In the genomic region with DNA sequence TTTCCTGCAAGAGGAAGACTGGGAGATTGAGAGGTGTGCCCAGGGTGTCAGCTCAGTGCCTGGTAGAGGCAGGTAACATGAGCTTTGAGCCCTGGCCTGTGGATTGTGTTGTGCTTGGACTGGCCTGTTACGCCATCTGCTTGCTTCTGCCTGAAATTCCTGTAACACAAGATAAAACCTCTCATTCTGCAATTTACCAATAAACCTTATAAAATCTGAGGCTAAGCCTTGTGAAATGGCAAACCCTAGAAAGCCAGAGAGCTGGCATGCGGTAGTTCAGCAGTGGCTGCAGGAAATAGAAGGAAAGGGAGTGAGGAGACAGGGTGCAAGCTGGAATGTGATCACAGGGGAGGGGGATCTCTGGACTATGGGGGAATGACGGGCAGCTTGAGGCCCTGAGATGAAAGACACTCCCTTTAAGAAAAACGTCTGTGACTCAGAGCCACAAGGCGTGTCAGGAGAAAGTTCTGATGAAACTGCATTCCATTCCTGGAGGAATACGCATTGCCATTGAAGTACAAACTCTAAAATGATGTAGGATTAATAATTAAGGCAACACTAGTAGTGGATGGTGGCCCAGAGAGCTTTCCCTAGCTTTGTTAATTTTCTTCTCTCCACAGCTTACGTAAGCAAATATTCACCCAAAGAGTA, we compare ENCODE assay signal across 14 cellular contexts. TPM values are rescaled to one million over a fixed set of nuclear protein-coding genes. Genes with fewer than 3 reads are reported as not detected.
DNase-seq lines count a peak whose midpoint lies in the region; ATAC-seq, FAIRE-seq and TF ChIP-seq lines count a peak whose summit lies in the region.
"Had no signal": no experiment of that assay in that cellular context is flagged by ENCODE, and none has a peak within 500 bp of the region (broad histone marks: within the 10 kb centered on the region; RNA-seq: fewer than 3 reads in every experiment).

No MANE protein-coding gene starts in this region.

- peak overlapping the region; percentile 82 for H3K27ac ChIP-seq in astrocyte (ENCODE audit: low read depth, low read length)

- H3K4me3 Mint-ChIP-seq in HFFc6 = peak overlapping the region; percentile 63
- H3K4me3 Mint-ChIP-seq in astrocyte (ENCODE audit: unreplicated experiment) = no peak overlapping the region
- H3K4me3 Mint-ChIP-seq: stimulated activated naive CD8-positive, alpha-beta T cell treated with anti-CD3 and anti-CD28 coated beads, Interleukin-15, Interleukin-2, amounts not matched to agents 100 ng/mL and 50 ng/mL, for 24 hours had no signal

- H3K4me1 Mint-ChIP-seq in HFFc6 (ENCODE audit: low read depth) (peaks cover 20% of the 10 kb centered on the region), astrocyte (ENCODE audit: low read depth, unreplicated experiment) (peaks cover 11% of the 10 kb centered on the region)

- H3K36me3 ChIP-seq in astrocyte (ENCODE audit: insufficient read depth, low read length) = no peaks in the 10 kb centered on the region
- no peaks in the 10 kb centered on the region for H3K36me3 ChIP-seq in kidney epithelial cell (ENCODE audit: control insufficient read depth, insufficient read depth, low read length)

- no peaks in the 10 kb centered on the region for H3K27me3 ChIP-seq in astrocyte (ENCODE audit: insufficient read depth, low read length)
- no peaks in the 10 kb centered on the region for H3K27me3 ChIP-seq in kidney epithelial cell (ENCODE audit: control insufficient read depth, insufficient read depth, low read length)

- H3K27ac Mint-ChIP-seq in HFFc6 (peak overlapping the region; percentile 94), astrocyte (ENCODE audit: unreplicated experiment) (peak overlapping the region; percentile 91)
- H3K27ac Mint-ChIP-seq: stimulated activated naive CD8-positive, alpha-beta T cell treated with anti-CD3 and anti-CD28 coated beads, Interleukin-15, Interleukin-2, amounts not matched to agents 100 ng/mL and 50 ng/mL, for 24 hours had no signal

- peaks cover 11% of the 10 kb centered on the region for H3K4me1 ChIP-seq in astrocyte (ENCODE audit: insufficient read depth, low read length)

- DNase-seq in HFFc6 (peak; percentile 93), astrocyte (ENCODE audit: low read depth) (peak; percentile 97), kidney epithelial cell (ENCODE audit: low read depth) (peak; percentile 100), urothelium cell line (ENCODE audit: low spot score) (peak; percentile 89), GM19238 (ENCODE audit: insufficient read length, low spot score) (no peak)
- DNase-seq in activated CD8-positive, alpha-beta memory T cell treated with anti-CD3 and anti-CD28 coated beads, Interleukin-2, amount 50 U/mL, for 4 hours = no peak
- DNase-seq: cerebellar nuclear complex; NCI-H1105; Right ventricle myocardium superior; stimulated activated CD4-positive, alpha-beta T cell treated with anti-CD3 and anti-CD28 coated beads, Interleukin-12 subunit alpha, Interleukin-12 subunit beta, amount 100 ng/mL, for 4 hours had no signal

- TF ChIP-seq CTCF in HFFc6 (IDR thresholded peaks at IDR 0.05) (no peak), astrocyte (IDR thresholded peaks at IDR 0.05; ENCODE audit: insufficient read depth, low read depth, low read length) (no peak), kidney epithelial cell (IDR thresholded peaks at IDR 0.05; ENCODE audit: insufficient read depth, low read length, poor library complexity, severe bottlenecking) (peak; percentile 13)

- peak overlapping the region; percentile 61 for H2AFZ ChIP-seq in astrocyte (ENCODE audit: low read depth, low read length)

- H3K4me2 ChIP-seq in astrocyte (ENCODE audit: low read length) = peak overlapping the region; percentile 51

- H3K9me3 ChIP-seq in astrocyte (ENCODE audit: insufficient read depth, low read depth, low read length) = no peaks in the 10 kb centered on the region

- no peaks in the 10 kb centered on the region for H3K9me3 Mint-ChIP-seq in HFFc6
- H3K9me3 Mint-ChIP-seq in astrocyte (ENCODE audit: unreplicated experiment) = no peaks in the 10 kb centered on the region
- H3K9me3 Mint-ChIP-seq: stimulated activated naive CD8-positive, alpha-beta T cell treated with anti-CD3 and anti-CD28 coated beads, Interleukin-15, Interleukin-2, amounts not matched to agents 100 ng/mL and 50 ng/mL, for 24 hours had no signal

- no peaks in the 10 kb centered on the region; the same call in 1 of the 2 replicates for H3K27me3 Mint-ChIP-seq in HFFc6 (ENCODE audit: insufficient read depth)
- H3K27me3 Mint-ChIP-seq in astrocyte (ENCODE audit: low read depth, unreplicated experiment) = no peaks in the 10 kb centered on the region

- peak overlapping the region; percentile 45 for H3K9ac ChIP-seq in astrocyte (ENCODE audit: low read length)

- no peak for ATAC-seq in GM18517 (IDR thresholded peaks at IDR 0.05; ENCODE audit: unreplicated experiment)

- H3K36me3 Mint-ChIP-seq in HFFc6 (ENCODE audit: low read depth) (no peaks in the 10 kb centered on the region), astrocyte (ENCODE audit: low read depth, unreplicated experiment) (no peaks in the 10 kb centered on the region)

- FAIRE-seq in astrocyte (lab: Jason Lieb, UNC) (peak; percentile 74), urothelium cell line (lab: Jason Lieb, UNC) (no peak)
- FAIRE-seq: islet of Langerhans had no signal

- no peaks in the 10 kb centered on the region for H4K20me1 ChIP-seq in astrocyte (ENCODE audit: insufficient read depth, low read length)

- H3K79me2 ChIP-seq in astrocyte (ENCODE audit: insufficient read depth, low read length) = no peaks in the 10 kb centered on the region

- no peak overlapping the region for H3K4me3 ChIP-seq in astrocyte (ENCODE audit: insufficient read depth, low read depth, low read length)
- no peak overlapping the region for H3K4me3 ChIP-seq in kidney epithelial cell (ENCODE audit: low read depth, low read length)

RNA-seq across cellular contexts. Expression of a gene that starts 26.3 kb away (rescaled TPM):
- 10 to 100 TPM; 64.1 to 89.0 (median 83.8) TPM for total RNA-seq in HFFc6 (2021; fragmentation: NEBNext Ultra II Directional; extraction: Animal tissue kit (Norgen Biotek cat#: 25700))
- 2.1 and 6.6 TPM in 2 replicates for total RNA-seq in astrocyte
- 8.8 and 11.2 TPM in 2 replicates for total RNA-seq in kidney epithelial cell
- total RNA-seq: activated CD8-positive, alpha-beta memory T cell treated with anti-CD3 and anti-CD28 coated beads for 36 hours had no signal

Comparison
In these comparisons a context has a peak if more than half of its experiments do, and no peak if none do; other contexts are left out.
1. DNase-seq: peak in HFFc6 (single experiment), astrocyte (single experiment), kidney epithelial cell (single experiment) and urothelium cell line (single experiment); none in GM19238 (single experiment) and activated CD8-positive, alpha-beta memory T cell treated with anti-CD3 and anti-CD28 coated beads, Interleukin-2, amount 50 U/mL, for 4 hours (single experiment).